In the genomic region with DNA sequence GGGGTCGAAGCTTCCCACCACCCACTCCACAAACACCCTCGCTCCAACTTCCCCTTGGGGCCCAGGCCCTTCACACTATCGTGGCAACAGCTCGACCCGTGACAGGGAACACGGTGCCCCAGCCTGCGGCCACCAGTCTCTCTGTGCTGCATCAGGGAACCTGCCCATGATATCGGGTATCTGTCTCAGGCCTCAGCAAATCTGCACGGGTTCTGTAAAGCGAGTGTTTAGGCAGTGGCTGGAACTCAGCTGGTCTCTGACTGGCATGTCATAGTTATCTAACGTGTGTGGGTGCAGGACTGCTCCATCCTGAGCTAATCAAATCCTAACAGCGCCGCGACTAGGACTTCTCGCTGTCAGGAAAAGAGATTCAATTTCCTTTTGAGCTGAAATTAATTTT, we compare ENCODE assay signal across 24 cellular contexts. TPM values are rescaled to one million over a fixed set of nuclear protein-coding genes. Genes with fewer than 3 reads are reported as not detected.
DNase-seq lines count a peak whose midpoint lies in the region; ATAC-seq and TF ChIP-seq lines count a peak whose summit lies in the region.
"Had no signal": no experiment of that assay in that cellular context is flagged by ENCODE, and none has a peak within 500 bp of the region (broad histone marks: within the 10 kb centered on the region; RNA-seq: fewer than 3 reads in every experiment).

No MANE protein-coding gene starts in this region.

- H4K20me1 ChIP-seq in OCI-LY7 (ENCODE audit: insufficient read depth, low read length) = no peaks in the 10 kb centered on the region

- H3K36me3 ChIP-seq in neuronal stem cell (replicated peaks in 1 of 2; ENCODE audit: control insufficient read depth in 2 of 2, insufficient read depth in 2 of 2, low read length in 2 of 2) (no peaks in the 10 kb centered on the region), OCI-LY7 (ENCODE audit: insufficient read depth, low read length) (peaks cover 38% of the 10 kb centered on the region; the same call in 1 of the 2 replicates)
- H3K36me3 ChIP-seq: ascending aorta, left lung, spleen, stomach, upper lobe of left lung had no signal

- H2BK12ac ChIP-seq in neuronal stem cell (ENCODE audit: low read length) = no peak overlapping the region

- DNase-seq in activated CD8-positive, alpha-beta memory T cell treated with anti-CD3 and anti-CD28 coated beads, Interleukin-2, amount 10 ng/mL, durations not matched to agents 7 days and 5 days = no peak
- no peak for DNase-seq in activated CD8-positive, alpha-beta memory T cell treated with anti-CD3 and anti-CD28 coated beads for 24 hours
- DNase-seq in WTC11 (ENCODE audit: low spot score) (no peak), left cardiac atrium (peak; percentile 22), neuronal stem cell (ENCODE audit: low spot score) (no peak), OCI-LY7 (ENCODE audit: low spot score) (no peak), NCI-H2227 treated with DMSO at 0.1 percent for 48 hours (lab: John Stamatoyannopoulos, UW) (no peak)
- DNase-seq: activated CD4-positive, alpha-beta T cell treated with anti-CD3 and anti-CD28 coated beads for 48 hours; activated CD8-positive, alpha-beta memory T cell treated with anti-CD3 and anti-CD28 coated beads, Interleukin-2, amount 50 U/mL, for 48 hours; activated gamma-delta T cell; NCI-H1105 treated with DMSO at 0.1 percent for 48 hours; NCI-H510A; RPMI8226; spleen; stimulated activated CD4-positive, alpha-beta T cell treated with anti-CD3 and anti-CD28 coated beads, Interleukin-4, amount 100 ng/mL, for 4 hours; stomach had no signal

- H4K8ac ChIP-seq in neuronal stem cell (ENCODE audit: low read depth, low read length) = no peak overlapping the region

- H3K27me3 ChIP-seq in neuronal stem cell (ENCODE audit: control insufficient read depth in 3 of 3, insufficient read depth in 3 of 3, low read depth in 1 of 3, low read length in 3 of 3) = no peaks in the 10 kb centered on the region
- H3K27me3 ChIP-seq: ascending aorta, left lung, stomach, upper lobe of left lung had no signal

- peak overlapping the region; percentile 58 for H3K18ac ChIP-seq in neuronal stem cell (ENCODE audit: low read length)

- BruUV-seq in OCI-LY7 (replicated peaks; lab: Mats Ljungman, UMichigan) = no TSS peak

- WGBS in neuronal stem cell (ENCODE audit: extremely low coverage in 2 of 2, insufficient read length in 2 of 2, insufficient replicate concordance in 1 of 2), 2 donors = no CpG with 5 or more reads among the region's 15 CpGs

- H2AFZ ChIP-seq in neuronal stem cell (ENCODE audit: low read length) (no peak overlapping the region), OCI-LY7 (ENCODE audit: low read length) (no peak overlapping the region)

- no peak overlapping the region for H3K4me3 ChIP-seq in neuronal stem cell (ENCODE audit: low read length in 2 of 2)
- no peak overlapping the region for H3K4me3 ChIP-seq in OCI-LY7 (ENCODE audit: low read depth, low read length, poor library complexity, severe bottlenecking)
- H3K4me3 ChIP-seq: ascending aorta, left lung, spleen, stomach had no signal

- no peak overlapping the region for H2AK5ac ChIP-seq in neuronal stem cell (ENCODE audit: low read depth, low read length)

- no peaks in the 10 kb centered on the region for H3K9me3 Mint-ChIP-seq in activated CD8-positive, alpha-beta memory T cell treated with anti-CD3 and anti-CD28 coated beads, Interleukin-2, amount 10 ng/mL, durations not matched to agents 7 days and 5 days (ENCODE audit: low read depth)
- H3K9me3 Mint-ChIP-seq in WTC11 = no peaks in the 10 kb centered on the region

- peak overlapping the region; percentile 25 for H3K27ac Mint-ChIP-seq in activated CD8-positive, alpha-beta memory T cell treated with anti-CD3 and anti-CD28 coated beads, Interleukin-2, amount 10 ng/mL, durations not matched to agents 7 days and 5 days
- peak overlapping the region; percentile 65; the same call in 1 of the 2 replicates for H3K27ac Mint-ChIP-seq in WTC11

- H3K4me2 ChIP-seq in neuronal stem cell (ENCODE audit: insufficient read depth, low read length, poor library complexity, severe bottlenecking) (no peak overlapping the region), OCI-LY7 (ENCODE audit: low read length) (no peak overlapping the region)

- H3K27me3 Mint-ChIP-seq in activated CD8-positive, alpha-beta memory T cell treated with anti-CD3 and anti-CD28 coated beads, Interleukin-2, amount 10 ng/mL, durations not matched to agents 7 days and 5 days = no peaks in the 10 kb centered on the region
- no peaks in the 10 kb centered on the region for H3K27me3 Mint-ChIP-seq in WTC11 (ENCODE audit: low read depth)

- H3K14ac ChIP-seq in neuronal stem cell (ENCODE audit: low read length) = no peak overlapping the region

- H3K4ac ChIP-seq in neuronal stem cell (ENCODE audit: low read length) = no peak overlapping the region

- H3K4me1 Mint-ChIP-seq in activated CD8-positive, alpha-beta memory T cell treated with anti-CD3 and anti-CD28 coated beads, Interleukin-2, amount 10 ng/mL, durations not matched to agents 7 days and 5 days = peaks cover 53% of the 10 kb centered on the region
- peaks cover 17% of the 10 kb centered on the region for H3K4me1 Mint-ChIP-seq in WTC11

- TF ChIP-seq CTCF in WTC11 (IDR thresholded peaks at IDR 0.05) (no peak), OCI-LY7 (conservative IDR thresholded peaks at IDR 0.05; ENCODE audit: low read length) (no peak)

- no peak overlapping the region for H3K23ac ChIP-seq in neuronal stem cell (ENCODE audit: low read depth, low read length, poor library complexity)

- H3K36me3 Mint-ChIP-seq in activated CD8-positive, alpha-beta memory T cell treated with anti-CD3 and anti-CD28 coated beads, Interleukin-2, amount 10 ng/mL, durations not matched to agents 7 days and 5 days = no peaks in the 10 kb centered on the region
- H3K36me3 Mint-ChIP-seq in WTC11 = no peaks in the 10 kb centered on the region

- no peak overlapping the region for H4K91ac ChIP-seq in neuronal stem cell (ENCODE audit: low read depth, low read length, poor library complexity)

- H2BK5ac ChIP-seq in neuronal stem cell (ENCODE audit: low read length) = no peak overlapping the region

- H2BK120ac ChIP-seq in neuronal stem cell (ENCODE audit: low read depth, low read length) = no peak overlapping the region

- peaks cover 1% of the 10 kb centered on the region for H3K79me1 ChIP-seq in neuronal stem cell (ENCODE audit: low read depth, low read length)

- H3K79me2 ChIP-seq in OCI-LY7 (ENCODE audit: insufficient read depth, low read depth, low read length) = no peaks in the 10 kb centered on the region

- CTCF ChIA-PET in activated CD8-positive, alpha-beta memory T cell treated with anti-CD3 and anti-CD28 coated beads, Interleukin-2, amount 10 ng/mL, durations not matched to agents 7 days and 5 days (lab: Charles Lee) = no interaction called here
- CTCF ChIA-PET in WTC11 (lab: Charles Lee) (interaction anchor here (1.1 to 1.6 kb wide), 2 partner anchors 64 to 74 kb away, joined by 3 to 4 read pairs; no protein-coding TSS in a partner anchor), OCI-LY7 (lab: Charles Lee; ENCODE audit: unreplicated experiment) (no interaction called here)

- intact Hi-C loops in left cardiac atrium (cut with DNase I) (no loop called here), OCI-LY7 (cut with micrococcal nuclease; ENCODE audit: unreplicated experiment) (no loop called here)

- no peak overlapping the region for H3K9ac ChIP-seq in neuronal stem cell (ENCODE audit: low read depth, low read length, poor library complexity)

- no peak overlapping the region for H3K27ac ChIP-seq in neuronal stem cell (replicated peaks; ENCODE audit: low read length)
- no peak overlapping the region for H3K27ac ChIP-seq in OCI-LY7 (ENCODE audit: low read depth, low read length, poor library complexity, severe bottlenecking)
- H3K27ac ChIP-seq: ascending aorta, HL-60, left lung had no signal

- POLR2A ChIA-PET in WTC11 (lab: Charles Lee) = no interaction called here
- POLR2A ChIA-PET in OCI-LY7 (lab: Charles Lee) = no interaction called here

- H2BK15ac ChIP-seq in neuronal stem cell (ENCODE audit: low read length) = no peak overlapping the region

- no peak for ATAC-seq in activated CD8-positive, alpha-beta memory T cell treated with anti-CD3 and anti-CD28 coated beads, Interleukin-2, amount 10 ng/mL, durations not matched to agents 7 days and 5 days
- ATAC-seq in WTC11 (no peak), left cardiac atrium (no peak), GM21529 (IDR thresholded peaks at IDR 0.05; ENCODE audit: unreplicated experiment) (no peak)
- ATAC-seq: left lung had no signal

- H3K9me2 ChIP-seq in OCI-LY7 (ENCODE audit: insufficient read depth, low read length) = no peaks in the 10 kb centered on the region

- peaks cover 2 to 6% of the 10 kb centered on the region in 2 donors for H3K4me1 ChIP-seq in neuronal stem cell (ENCODE audit: control insufficient read depth in 2 of 2, insufficient read depth in 1 of 2, low read depth in 1 of 2, low read length in 2 of 2)
- H3K4me1 ChIP-seq in OCI-LY7 (ENCODE audit: insufficient read depth, low read length, poor library complexity, severe bottlenecking) = peaks cover 14% of the 10 kb centered on the region
- H3K4me1 ChIP-seq: ascending aorta had no signal

- no peak overlapping the region for H3K4me3 Mint-ChIP-seq in activated CD8-positive, alpha-beta memory T cell treated with anti-CD3 and anti-CD28 coated beads, Interleukin-2, amount 10 ng/mL, durations not matched to agents 7 days and 5 days
- no peak overlapping the region for H3K4me3 Mint-ChIP-seq in WTC11

- H3K9me3 ChIP-seq in neuronal stem cell (replicated peaks in 1 of 2; ENCODE audit: control insufficient read depth in 2 of 2, insufficient read depth in 1 of 2, low read depth in 1 of 2, low read length in 2 of 2) = no peaks in the 10 kb centered on the region
- H3K9me3 ChIP-seq in OCI-LY7 (ENCODE audit: low read length) = no peaks in the 10 kb centered on the region
- H3K9me3 ChIP-seq: ascending aorta, left lung, spleen, stomach, upper lobe of left lung had no signal

RNA-seq across cellular contexts. Expression of a gene that starts 42.9 kb away (rescaled TPM):
- not detected for total RNA-seq in activated CD8-positive, alpha-beta memory T cell treated with anti-CD3 and anti-CD28 coated beads, Interleukin-2, amount 10 ng/mL, durations not matched to agents 7 days and 5 days
- total RNA-seq in WTC11 (2021) (0.23 to 0.34 TPM (median 0.24 TPM) in 3 replicates), left cardiac atrium (not detected), OCI-LY7 (2022) (not detected in 2 replicates)
- not detected for polyA plus RNA-seq in neuronal stem cell (2013, experiment 1 of 2)
- polyA plus RNA-seq in neuronal stem cell (2013, experiment 2 of 2) = not detected
- total RNA-seq in OCI-LY7 (2014; rRNA removed; shearing (Covaris generic)) = not detected in 2 replicates
- total RNA-seq: ascending aorta, fibroblast of lung, glomerular endothelial cell had no signal
- polyA plus RNA-seq: BJ, fibroblast of lung had no signal

RNA-seq across cellular contexts. Expression of a gene that starts 59.1 kb away (rescaled TPM):
- under 1 TPM; 0.38 to 0.56 TPM for total RNA-seq in activated CD8-positive, alpha-beta memory T cell treated with anti-CD3 and anti-CD28 coated beads, Interleukin-2, amount 10 ng/mL, durations not matched to agents 7 days and 5 days
- total RNA-seq in WTC11 (2021) (8.5 to 15.2 TPM (median 13.7 TPM) in 3 replicates), left cardiac atrium (1 to 10 TPM in 1 of 2 donors, under 1 TPM in 1; 0.88 to 1.4 TPM), OCI-LY7 (2022) (39.4 and 42.8 TPM in 2 replicates)
- polyA plus RNA-seq in neuronal stem cell (2013, experiment 1 of 2) = 3.8 TPM
- 3.7 TPM for polyA plus RNA-seq in neuronal stem cell (2013, experiment 2 of 2)
- total RNA-seq in OCI-LY7 (2014; rRNA removed; shearing (Covaris generic)) = 52.3 and 60.8 TPM in 2 replicates
